Comparison of ENCODE assay signal across 8 cellular contexts in genomic region chr17:77528516-77529327, GRCh38.
A peak's percentile ranks its signal among the peaks of the same experiment; 100 is the strongest.
DNase-seq lines count a peak whose midpoint lies in the region; ATAC-seq and TF ChIP-seq lines count a peak whose summit lies in the region.

No MANE protein-coding gene starts in this region.

- no peaks in the 10 kb centered on the region for H4K20me1 ChIP-seq in GM23338 (replicated peaks; ENCODE audit: insufficient read depth)

- no peaks in the 10 kb centered on the region for H3K36me3 ChIP-seq in GM23338 (ENCODE audit: insufficient read depth)
- H3K36me3 ChIP-seq in neuronal stem cell (replicated peaks in 1 of 2; ENCODE audit: control insufficient read depth in 2 of 2, insufficient read depth in 2 of 2, low read length in 2 of 2), result no peaks in the 10 kb centered on the region

- H3K27me3 ChIP-seq in GM23338 (ENCODE audit: insufficient read depth) (peaks cover 29% of the 10 kb centered on the region), neuronal stem cell (ENCODE audit: control insufficient read depth in 3 of 3, insufficient read depth in 3 of 3, low read depth in 1 of 3, low read length in 3 of 3) (peaks cover 0 to 30% (median 8%) of the 10 kb centered on the region in 3 experiments)

- H3K79me1 ChIP-seq in neuronal stem cell (ENCODE audit: low read depth, low read length), result no peaks in the 10 kb centered on the region

- H3K27ac Mint-ChIP-seq in GM23338, result no peak overlapping the region

- H3K18ac ChIP-seq in neuronal stem cell (ENCODE audit: low read length), result peak overlapping the region; percentile 99

- H3K9me3 Mint-ChIP-seq in GM23338, result peaks cover 35% of the 10 kb centered on the region

- H3K27me3 Mint-ChIP-seq in GM23338 (ENCODE audit: insufficient read depth, low read depth, poor library complexity), result peaks cover 26% of the 10 kb centered on the region

- H2AFZ ChIP-seq in GM23338 (peak overlapping the region; percentile 96), neuronal stem cell (ENCODE audit: low read length) (peak overlapping the region; percentile 99)

- H4K91ac ChIP-seq in neuronal stem cell (ENCODE audit: low read depth, low read length, poor library complexity), result peak overlapping the region; percentile 99

- H3K36me3 Mint-ChIP-seq in GM23338 (ENCODE audit: low read depth), result peaks cover 22% of the 10 kb centered on the region

- peak overlapping the region; percentile 91 for H3K23ac ChIP-seq in neuronal stem cell (ENCODE audit: low read depth, low read length, poor library complexity)

- no peak overlapping the region for H3K4ac ChIP-seq in neuronal stem cell (ENCODE audit: low read length)

- peak overlapping the region; percentile 88 for H3K9ac ChIP-seq in neuronal stem cell (ENCODE audit: low read depth, low read length, poor library complexity)

- H4K8ac ChIP-seq in neuronal stem cell (ENCODE audit: low read depth, low read length), result peak overlapping the region; percentile 48

- TF ChIP-seq CTCF in GM23338 (conservative IDR thresholded peaks at IDR 0.05; ENCODE audit: low read depth in 2 of 2), result peak; percentile 41 to 52

- peak overlapping the region; percentile 73 for H2BK5ac ChIP-seq in neuronal stem cell (ENCODE audit: low read length)

- H3K4me2 ChIP-seq in GM23338 (peak overlapping the region; percentile 86), neuronal stem cell (ENCODE audit: insufficient read depth, low read length, poor library complexity, severe bottlenecking) (peak overlapping the region; percentile 89)

- no peaks in the 10 kb centered on the region for H3F3A ChIP-seq in GM23338 (replicated peaks; ENCODE audit: low read depth)

- peak overlapping the region; percentile 70 for H3K4me3 Mint-ChIP-seq in GM23338

- no CpG with 5 or more reads among the region's 66 CpGs for WGBS in neuronal stem cell (ENCODE audit: extremely low coverage in 2 of 2, insufficient read length in 2 of 2, insufficient replicate concordance in 1 of 2), 2 donors

- DNase-seq in GM23338 (ENCODE audit: low spot score), result peak; percentile 87
- peak; percentile 61 to 86 for DNase-seq in NCI-H526 (lab: John Stamatoyannopoulos, UW)
- DNase-seq in cerebellum (ENCODE audit: low spot score), result peak; percentile 67
- DNase-seq in neuronal stem cell (ENCODE audit: low spot score), result peak; percentile 56
- no peak for DNase-seq in mucosa of gallbladder (ENCODE audit: low spot score)

- peaks cover 4% of the 10 kb centered on the region; the same call in 1 of the 2 replicates for H3K4me1 ChIP-seq in GM23338 (ENCODE audit: insufficient read depth)
- peaks cover 0 to 6% of the 10 kb centered on the region in 2 donors for H3K4me1 ChIP-seq in neuronal stem cell (ENCODE audit: control insufficient read depth in 2 of 2, insufficient read depth in 1 of 2, low read depth in 1 of 2, low read length in 2 of 2)

- no peaks in the 10 kb centered on the region for H3K9me2 ChIP-seq in GM23338 (ENCODE audit: insufficient read depth)

- H2AK5ac ChIP-seq in neuronal stem cell (ENCODE audit: low read depth, low read length), result peak overlapping the region; percentile 92

- H2BK12ac ChIP-seq in neuronal stem cell (ENCODE audit: low read length), result no peak overlapping the region

- H3K4me3 ChIP-seq in GM23338 (peak overlapping the region; percentile 65), neuronal stem cell (ENCODE audit: low read length in 2 of 2) (peak overlapping the region; percentile 46 to 78)

- H3K4me1 Mint-ChIP-seq in GM23338, result peaks cover 3% of the 10 kb centered on the region; the same call in 1 of the 3 replicates

- peak overlapping the region; percentile 99 for H2BK15ac ChIP-seq in neuronal stem cell (ENCODE audit: low read length)

- H3K27ac ChIP-seq in GM23338 (ENCODE audit: low read depth) (no peak overlapping the region), neuronal stem cell (replicated peaks; ENCODE audit: low read length) (no peak overlapping the region)

- peak overlapping the region; percentile 91 for H2BK120ac ChIP-seq in neuronal stem cell (ENCODE audit: low read depth, low read length)

- peaks cover 8 to 10% of the 10 kb centered on the region in 2 donors for H3K9me3 ChIP-seq in neuronal stem cell (replicated peaks in 1 of 2; ENCODE audit: control insufficient read depth in 2 of 2, insufficient read depth in 1 of 2, low read depth in 1 of 2, low read length in 2 of 2)

- ATAC-seq in GM23338 (peak; percentile 93), HG03439 (IDR thresholded peaks at IDR 0.05; ENCODE audit: unreplicated experiment) (no peak), GM19455 (IDR thresholded peaks at IDR 0.05; ENCODE audit: unreplicated experiment) (no peak), GM21786 (IDR thresholded peaks at IDR 0.05; ENCODE audit: unreplicated experiment) (no peak)

- no peaks in the 10 kb centered on the region for H3K79me2 ChIP-seq in GM23338 (replicated peaks; ENCODE audit: insufficient read depth)

- peak overlapping the region; percentile 87 for H3K14ac ChIP-seq in neuronal stem cell (ENCODE audit: low read length)

TF ChIP-seq in GM23338, 12 proteins besides CTCF, POLR2A, EP300 and RAD21:
- TF ChIP-seq STAT1 (IDR thresholded peaks at IDR 0.05; ENCODE audit: unreplicated experiment) (no peak), EZH2phosphoT487 (IDR thresholded peaks at IDR 0.05; ENCODE audit: unreplicated experiment) (no peak), POLR2AphosphoS5 (IDR thresholded peaks at IDR 0.05; ENCODE audit: low read depth) (peak; percentile 39; the same call in 1 of the 2 replicates), ZNF331 (CRISPR knock-in tag; IDR thresholded peaks at IDR 0.05; ENCODE audit: low read depth) (no peak), EZH2 (IDR thresholded peaks at IDR 0.05; ENCODE audit: low read depth, unreplicated experiment) (no peak)
TF ChIP-seq in GM23338: peak in this region for 1.
